8 cellular contexts compared by ENCODE assay signal in the genomic region with DNA sequence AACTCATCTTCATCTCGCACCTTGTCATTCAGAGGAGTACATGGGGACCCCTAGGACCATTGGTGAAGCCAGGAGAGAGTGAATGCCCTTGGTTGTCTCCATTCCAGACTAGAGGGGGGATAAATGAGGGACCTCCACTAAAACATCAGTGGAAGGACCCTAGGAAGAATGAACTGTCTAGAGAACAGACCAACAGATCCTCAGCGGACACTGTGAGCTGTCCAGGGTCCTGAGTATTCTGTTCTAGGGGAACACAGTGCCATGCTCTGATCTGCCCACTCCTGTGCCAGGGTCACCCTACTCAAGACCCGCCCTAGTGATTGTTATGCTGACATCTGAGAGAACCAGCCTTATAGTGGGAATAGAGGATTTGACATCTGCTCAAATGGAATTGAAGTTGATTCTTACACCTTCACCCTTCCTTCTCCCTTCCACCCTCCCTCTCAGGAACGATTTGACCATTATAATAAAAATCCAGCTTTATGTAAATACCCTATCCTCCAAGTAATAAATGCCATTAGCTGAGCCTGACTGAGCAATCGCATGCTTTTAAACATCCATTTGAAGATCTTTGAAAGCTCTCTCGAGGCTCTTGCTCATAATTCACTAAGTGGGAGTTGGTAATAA. TPM values are rescaled to one million over a fixed set of nuclear protein-coding genes. Genes with fewer than 3 reads are reported as not detected.
DNase-seq lines count a peak whose midpoint lies in the region; ATAC-seq lines count a peak whose summit lies in the region.

No MANE protein-coding gene starts in this region.

- no peak for ATAC-seq in HG03571 (IDR thresholded peaks at IDR 0.05; ENCODE audit: unreplicated experiment)
- ATAC-seq in HG03342 (IDR thresholded peaks at IDR 0.05; ENCODE audit: unreplicated experiment) = no peak

- DNase-seq in NOMO-1 treated with DMSO at 0.1 percent for 48 hours (lab: John Stamatoyannopoulos, UW; ENCODE audit: unreplicated experiment) (peak; percentile 2), NOMO-1 (lab: John Stamatoyannopoulos, UW; ENCODE audit: unreplicated experiment in 2 of 2) (no peak), NCI-H2227 treated with DMSO at 0.1 percent for 48 hours (lab: John Stamatoyannopoulos, UW) (peak; percentile 21), dermis microvascular lymphatic vessel endothelial cell (ENCODE audit: low read depth in 2 of 2) (peak; percentile 10 to 65), renal cortical epithelial cell (ENCODE audit: low read depth) (peak; percentile 37)
- no peak for DNase-seq in stimulated activated CD4-positive, alpha-beta T cell treated with anti-CD3 and anti-CD28 coated beads, Interleukin-1b, Interleukin-23, amount 100 ng/mL, for 48 hours

RNA-seq across cellular contexts. Expression of gene SLC32A1, which starts 43.7 kb away (rescaled TPM):
- total RNA-seq in dermis microvascular lymphatic vessel endothelial cell = not detected in 2 replicates
- total RNA-seq in renal cortical epithelial cell = not detected in 2 replicates

Comparison
In these comparisons a context has a peak if more than half of its experiments do, and no peak if none do; other contexts are left out.
1. DNase-seq: peak in NOMO-1 treated with DMSO at 0.1 percent for 48 hours (single experiment), NCI-H2227 treated with DMSO at 0.1 percent for 48 hours (single experiment), dermis microvascular lymphatic vessel endothelial cell (2 of 2) and renal cortical epithelial cell (single experiment); none in NOMO-1 (0 of 2) and stimulated activated CD4-positive, alpha-beta T cell treated with anti-CD3 and anti-CD28 coated beads, Interleukin-1b, Interleukin-23, amount 100 ng/mL, for 48 hours (single experiment).